ENCODE assay signal across 8 cellular contexts in genomic region chr15:68875377-68876116, GRCh38.
A peak's percentile ranks its signal among the peaks of the same experiment; 100 is the strongest.
DNase-seq lines count a peak whose midpoint lies in the region; ATAC-seq and TF ChIP-seq lines count a peak whose summit lies in the region.

No MANE protein-coding gene starts in this region.

- H3K27ac ChIP-seq in SK-N-MC (no peak overlapping the region), neutrophil (no peak overlapping the region), stomach smooth muscle (ENCODE audit: low read length) (no peak overlapping the region)

- no peak for ATAC-seq in HG03045 (IDR thresholded peaks at IDR 0.05; ENCODE audit: unreplicated experiment)

- TF ChIP-seq CTCF in neutrophil (IDR thresholded peaks at IDR 0.05) = peak; percentile 92

- H3K9ac ChIP-seq in ES-I3 (ENCODE audit: low read depth, low read length) = peak overlapping the region; percentile 78
- no peak overlapping the region for H3K9ac ChIP-seq in SK-N-MC (ENCODE audit: insufficient read length)
- no peak overlapping the region for H3K9ac ChIP-seq in stomach smooth muscle (ENCODE audit: low read length in 2 of 2)

- peak overlapping the region; percentile 46 for H3K4me3 ChIP-seq in SK-N-MC
- H3K4me3 ChIP-seq in neutrophil (ENCODE audit: low read depth in 1 of 2, low read length in 1 of 2) = no peak overlapping the region
- peak overlapping the region; percentile 35 to 71 for H3K4me3 ChIP-seq in stomach smooth muscle (ENCODE audit: low read length in 2 of 2)

- H3K36me3 ChIP-seq in ES-I3 (ENCODE audit: insufficient read depth, low read length) = no peaks in the 10 kb centered on the region
- no peaks in the 10 kb centered on the region for H3K36me3 ChIP-seq in SK-N-MC (ENCODE audit: insufficient read depth, low read length)
- no peaks in the 10 kb centered on the region for H3K36me3 ChIP-seq in neutrophil
- no peaks in the 10 kb centered on the region for H3K36me3 ChIP-seq in stomach smooth muscle (ENCODE audit: control insufficient read depth in 2 of 2, insufficient read depth in 2 of 2, low read length in 2 of 2)

- H3K4me1 ChIP-seq in ES-I3 (ENCODE audit: insufficient read depth, low read length) = no peaks in the 10 kb centered on the region
- H3K4me1 ChIP-seq in neutrophil (ENCODE audit: control insufficient read depth in 1 of 2, insufficient read depth in 1 of 2, low read depth in 1 of 2, low read length in 1 of 2) = peaks cover 5 to 7% of the 10 kb centered on the region in 2 experiments
- peaks cover 6% of the 10 kb centered on the region for H3K4me1 ChIP-seq in stomach smooth muscle (ENCODE audit: control insufficient read depth, insufficient read depth, low read length)

- DNase-seq in NAMALWA (ENCODE audit: low spot score) (peak; percentile 93), SK-N-MC (ENCODE audit: low read depth, low spot score) (peak; percentile 82), globus pallidus (ENCODE audit: low spot score) (peak; percentile 88)
- DNase-seq in activated naive CD4-positive, alpha-beta T cell treated with Interleukin-2 at 50 U/mL for 16 hours = peak; percentile 90

- H3K9me3 ChIP-seq in ES-I3 (ENCODE audit: control insufficient read depth, insufficient read depth, low read length) (no peaks in the 10 kb centered on the region), SK-N-MC (ENCODE audit: low read depth, low read length) (no peaks in the 10 kb centered on the region), neutrophil (no peaks in the 10 kb centered on the region), stomach smooth muscle (ENCODE audit: control insufficient read depth in 2 of 2, low read length in 2 of 2) (no peaks in the 10 kb centered on the region)

- H3K27me3 ChIP-seq in neutrophil (peaks cover 38% of the 10 kb centered on the region), stomach smooth muscle (ENCODE audit: control insufficient read depth in 1 of 2, insufficient read depth in 2 of 2, low read length in 2 of 2) (peaks cover 0 to 7% of the 10 kb centered on the region in 2 donors)

Comparison
In these comparisons a context has a peak if more than half of its experiments do, and no peak if none do; other contexts are left out.
1. H3K4me3 ChIP-seq: peak in SK-N-MC (single experiment) and stomach smooth muscle (2 of 2); none in neutrophil (0 of 2).
2. Peak in every context shown above with its lines, with median percentiles within 50 percentile points of each other: DNase-seq.